15 cellular contexts compared by ENCODE assay signal in the genomic region with DNA sequence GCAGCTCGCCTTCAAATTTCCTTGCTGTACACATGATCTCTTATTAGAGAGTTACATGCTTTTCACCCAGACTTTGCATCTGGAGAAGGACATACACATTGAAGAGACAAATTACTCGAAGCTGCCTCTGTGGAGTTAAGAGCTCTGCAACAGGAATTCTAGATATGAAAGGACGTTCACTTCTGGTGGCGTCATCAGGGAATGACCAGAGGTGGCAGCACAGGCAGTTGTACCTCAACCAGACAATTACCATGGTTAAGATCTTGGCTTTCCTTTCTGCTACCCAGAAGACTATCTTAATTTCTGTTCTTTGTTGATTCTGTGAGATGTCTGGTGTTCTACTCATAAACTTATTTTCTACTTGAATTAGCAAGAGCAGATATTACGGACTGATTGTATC. TPM values are rescaled to one million over a fixed set of nuclear protein-coding genes. Genes with fewer than 3 reads are reported as not detected.
DNase-seq lines count a peak whose midpoint lies in the region; ATAC-seq and TF ChIP-seq lines count a peak whose summit lies in the region.
"Had no signal": no experiment of that assay in that cellular context is flagged by ENCODE, and none has a peak within 500 bp of the region (broad histone marks: within the 10 kb centered on the region; RNA-seq: fewer than 3 reads in every experiment).

No MANE protein-coding gene starts in this region.

- no peak overlapping the region for H2BK120ac ChIP-seq in trophoblast cell (ENCODE audit: insufficient read depth, low read length, poor library complexity)

- no peaks in the 10 kb centered on the region for H3K9me3 ChIP-seq in trophoblast cell (ENCODE audit: insufficient read depth, low read depth, low read length)
- H3K9me3 ChIP-seq: A549, psoas muscle had no signal

- H2AFZ ChIP-seq in trophoblast cell (ENCODE audit: insufficient read depth, low read length, poor library complexity): no peak overlapping the region

- TF ChIP-seq CTCF in brain microvascular endothelial cell (IDR thresholded peaks at IDR 0.05; ENCODE audit: low read depth, low read length, missing control alignments): peak; percentile 55

- no peak overlapping the region for H3K18ac ChIP-seq in trophoblast cell (ENCODE audit: low read length)

- no peak overlapping the region for H3K9ac ChIP-seq in trophoblast cell (ENCODE audit: low read length)

- H3K23ac ChIP-seq in trophoblast cell (ENCODE audit: low read length): no peak overlapping the region

- H2BK12ac ChIP-seq in trophoblast cell (ENCODE audit: low read length): no peak overlapping the region

- no peaks in the 10 kb centered on the region for H3K79me1 ChIP-seq in trophoblast cell (ENCODE audit: low read length)

- no peak overlapping the region for H3K27ac ChIP-seq in brain microvascular endothelial cell
- H3K27ac ChIP-seq in trophoblast cell (ENCODE audit: low read depth, low read length): no peak overlapping the region
- H3K27ac ChIP-seq: A549, psoas muscle had no signal

- H3K4me3 ChIP-seq in brain microvascular endothelial cell (ENCODE audit: low read depth, low read length) (no peak overlapping the region), trophoblast cell (ENCODE audit: low read depth, low read length) (no peak overlapping the region)
- H3K4me3 ChIP-seq: A549, psoas muscle had no signal

- no peak overlapping the region for H2AK5ac ChIP-seq in trophoblast cell (ENCODE audit: low read length)

- H3K36me3 ChIP-seq in brain microvascular endothelial cell (replicated peaks): no peaks in the 10 kb centered on the region
- no peaks in the 10 kb centered on the region for H3K36me3 ChIP-seq in trophoblast cell (ENCODE audit: control insufficient read depth in 1 of 2, insufficient read depth in 2 of 2, low read length in 2 of 2)

- H3K9me3 Mint-ChIP-seq in stimulated activated naive CD8-positive, alpha-beta T cell treated with anti-CD3 and anti-CD28 coated beads, Interleukin-15, amount 100 ng/mL, for 72 hours: no peaks in the 10 kb centered on the region
- H3K9me3 Mint-ChIP-seq: activated B cell treated with CpG ODN at 0.5 μM for 24 hours, brain had no signal

- DNase-seq in NCI-H146 (lab: John Stamatoyannopoulos, UW): peak; percentile 4
- DNase-seq in NCI-H146 treated with DMSO at 0.1 percent for 48 hours (lab: John Stamatoyannopoulos, UW; ENCODE audit: unreplicated experiment): no peak
- DNase-seq in HuH-7 (ENCODE audit: low spot score): peak; percentile 1
- no peak for DNase-seq in brain microvascular endothelial cell
- DNase-seq in trophoblast cell: peak; percentile 11 to 50
- DNase-seq in hepatic stellate cell (ENCODE audit: low spot score): no peak
- DNase-seq in stimulated activated naive CD8-positive, alpha-beta T cell treated with anti-CD3 and anti-CD28 coated beads, Interleukin-15, amount 100 ng/mL, for 72 hours: no peak
- DNase-seq in superior temporal gyrus (ENCODE audit: extremely low spot score): no peak
- DNase-seq: activated B cell treated with CpG ODN at 0.5 μM for 24 hours; GDM1; NCI-H2081; psoas muscle; stimulated activated CD4-positive, alpha-beta T cell treated with anti-CD3 and anti-CD28 coated beads, Interleukin-4, amount 100 ng/mL, for 4 hours had no signal

- no peak for ATAC-seq in stimulated activated naive CD8-positive, alpha-beta T cell treated with anti-CD3 and anti-CD28 coated beads, Interleukin-15, amount 100 ng/mL, for 72 hours
- ATAC-seq: A549, psoas muscle had no signal

- H3K4me3 Mint-ChIP-seq in stimulated activated naive CD8-positive, alpha-beta T cell treated with anti-CD3 and anti-CD28 coated beads, Interleukin-15, amount 100 ng/mL, for 72 hours: no peak overlapping the region
- H3K4me3 Mint-ChIP-seq: activated B cell treated with CpG ODN at 0.5 μM for 24 hours, brain had no signal

- H3K4me1 Mint-ChIP-seq in stimulated activated naive CD8-positive, alpha-beta T cell treated with anti-CD3 and anti-CD28 coated beads, Interleukin-15, amount 100 ng/mL, for 72 hours: no peaks in the 10 kb centered on the region
- H3K4me1 Mint-ChIP-seq: activated B cell treated with CpG ODN at 0.5 μM for 24 hours, brain had no signal

- no peak overlapping the region for H4K8ac ChIP-seq in trophoblast cell (ENCODE audit: low read depth, low read length)

- no peak overlapping the region for H3K14ac ChIP-seq in trophoblast cell (ENCODE audit: low read length)

- WGBS in trophoblast cell (ENCODE audit: extremely low coverage, insufficient coverage, insufficient read length): no CpG with 5 or more reads among the region's 5 CpGs

- H4K91ac ChIP-seq in trophoblast cell (ENCODE audit: low read depth, low read length): no peak overlapping the region

- H3K27me3 ChIP-seq in brain microvascular endothelial cell (replicated peaks) (no peaks in the 10 kb centered on the region), trophoblast cell (ENCODE audit: insufficient read depth, low read length) (no peaks in the 10 kb centered on the region)

- no peaks in the 10 kb centered on the region for H3K79me2 ChIP-seq in trophoblast cell (ENCODE audit: control insufficient read depth, insufficient read depth, low read length, poor library complexity)

- no peaks in the 10 kb centered on the region for H3K4me1 ChIP-seq in trophoblast cell (ENCODE audit: control insufficient read depth in 1 of 2, insufficient read depth in 2 of 2, low read length in 2 of 2)
- H3K4me1 ChIP-seq: A549, psoas muscle had no signal

- H2BK5ac ChIP-seq in trophoblast cell (ENCODE audit: low read depth, low read length, poor library complexity): no peak overlapping the region

- in situ Hi-C loops in brain microvascular endothelial cell (cut with HindIII; ENCODE audit: low pct_ligation_motif_present, low sequenced_read_pairs): no loop called here

- no peak overlapping the region for H3K27ac Mint-ChIP-seq in stimulated activated naive CD8-positive, alpha-beta T cell treated with anti-CD3 and anti-CD28 coated beads, Interleukin-15, amount 100 ng/mL, for 72 hours
- H3K27ac Mint-ChIP-seq: activated B cell treated with CpG ODN at 0.5 μM for 24 hours, brain had no signal

- no peak overlapping the region for H4K12ac ChIP-seq in trophoblast cell (ENCODE audit: low read depth, low read length)

- no peak overlapping the region for H3K4ac ChIP-seq in trophoblast cell (ENCODE audit: low read depth, low read length)

- no peaks in the 10 kb centered on the region for H3K27me3 Mint-ChIP-seq in stimulated activated naive CD8-positive, alpha-beta T cell treated with anti-CD3 and anti-CD28 coated beads, Interleukin-15, amount 100 ng/mL, for 72 hours
- H3K27me3 Mint-ChIP-seq: activated B cell treated with CpG ODN at 0.5 μM for 24 hours had no signal

- no peak overlapping the region for H3K4me2 ChIP-seq in trophoblast cell (ENCODE audit: low read length)
- H3K4me2 ChIP-seq: A549 had no signal

RNA-seq across cellular contexts. Expression of a gene that starts 39.1 kb away (rescaled TPM):
- 0.03 TPM in 1 of 2 replicates, not detected in the other for polyA plus RNA-seq in trophoblast cell (2013)
- polyA plus RNA-seq: psoas muscle had no signal

Comparison
In these comparisons a context has a peak if more than half of its experiments do, and no peak if none do; other contexts are left out.
1. DNase-seq: peak in NCI-H146 (single experiment), HuH-7 (single experiment) and trophoblast cell (2 of 2); none in NCI-H146 treated with DMSO at 0.1 percent for 48 hours (single experiment), brain microvascular endothelial cell (single experiment), hepatic stellate cell (single experiment), stimulated activated naive CD8-positive, alpha-beta T cell treated with anti-CD3 and anti-CD28 coated beads, Interleukin-15, amount 100 ng/mL, for 72 hours (0 of 2) and superior temporal gyrus (single experiment).